ENCODE assay signal across 27 cellular contexts in the genomic region with DNA sequence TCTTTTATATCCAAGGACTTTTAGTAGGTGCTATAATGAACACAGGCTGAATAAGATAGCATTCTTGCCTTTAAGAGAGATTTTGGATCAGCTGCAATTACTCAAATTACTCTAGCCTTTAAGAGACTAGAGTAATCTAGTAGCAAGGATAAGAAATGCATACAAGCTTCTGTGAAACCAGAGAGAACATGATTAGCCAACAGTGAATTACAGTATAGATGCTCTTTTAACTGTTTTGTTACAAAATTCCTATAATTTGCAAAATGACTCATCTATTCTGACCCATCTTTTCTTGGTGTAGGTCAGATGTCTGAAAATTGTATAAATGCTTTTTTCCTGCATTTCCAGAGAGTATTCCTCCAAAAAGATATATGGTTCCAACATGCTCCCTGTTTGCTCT.
"Had no signal": no experiment of that assay in that cellular context is flagged by ENCODE, and none has a peak within 500 bp of the region (broad histone marks: within the 10 kb centered on the region; RNA-seq: fewer than 3 reads in every experiment).

No MANE protein-coding gene starts in this region.

- ATAC-seq: heart left ventricle; sciatic nerve; stimulated activated effector memory CD8-positive, alpha-beta T cell treated with anti-CD3 and anti-CD28 coated beads, Interleukin-12 subunit alpha, Interleukin-12 subunit beta, amount 100 ng/mL, for 72 hours had no signal

- H3K4me3 ChIP-seq: esophagus muscularis mucosa, heart left ventricle, ovary, prostate gland, thoracic aorta had no signal

- H3K36me3 ChIP-seq: ovary, prostate gland had no signal

- H3K4me1 ChIP-seq: esophagus muscularis mucosa, heart left ventricle, prostate gland had no signal

- H3K27ac ChIP-seq: esophagus muscularis mucosa, heart left ventricle, ovary, prostate gland, thoracic aorta, VCaP had no signal

- H3K27me3 ChIP-seq: esophagus muscularis mucosa, heart left ventricle, ovary had no signal

- H3K9me3 ChIP-seq: esophagus muscularis mucosa, heart left ventricle, ovary, prostate gland, thoracic aorta had no signal

- DNase-seq: activated CD4-positive, alpha-beta T cell treated with anti-CD3 and anti-CD28 coated beads for 4 hours; activated CD4-positive, alpha-beta T cell treated with anti-CD3 and anti-CD28 coated beads, Interleukin-2, amount 50 U/mL, for 48 hours; activated CD8-positive, alpha-beta memory T cell treated with anti-CD3 and anti-CD28 coated beads for 24 hours; activated effector memory CD4-positive, alpha-beta T cell treated with anti-CD3 and anti-CD28 coated beads, Interleukin-2, amount 50 U/mL, for 16 hours; activated naive CD4-positive, alpha-beta T cell treated with anti-CD3 and anti-CD28 coated beads, Interleukin-2, amount 10 ng/mL, durations not matched to agents 7 days and 5 days; activated naive CD8-positive, alpha-beta T cell treated with anti-CD3 and anti-CD28 coated beads, Interleukin-2, amount 10 ng/mL, durations not matched to agents 7 days and 5 days; activated T-cell treated with anti-CD3 and anti-CD28 coated beads, Interleukin-2, amount 50 U/mL, for 1 hour; amygdala; caudate nucleus; endodermal cell; heart left ventricle; hypothalamus; immature natural killer cell; naive B cell; nephron progenitor cell; ovary; retina; small intestine; stimulated activated CD4-positive, alpha-beta T cell treated with anti-CD3 and anti-CD28 coated beads, Interleukin-4, amount 100 ng/mL, for 24 hours; T-helper 9 cell; trophoblast cell had no signal
